Comparison of ENCODE assay signal across 8 cellular contexts in the genomic region with DNA sequence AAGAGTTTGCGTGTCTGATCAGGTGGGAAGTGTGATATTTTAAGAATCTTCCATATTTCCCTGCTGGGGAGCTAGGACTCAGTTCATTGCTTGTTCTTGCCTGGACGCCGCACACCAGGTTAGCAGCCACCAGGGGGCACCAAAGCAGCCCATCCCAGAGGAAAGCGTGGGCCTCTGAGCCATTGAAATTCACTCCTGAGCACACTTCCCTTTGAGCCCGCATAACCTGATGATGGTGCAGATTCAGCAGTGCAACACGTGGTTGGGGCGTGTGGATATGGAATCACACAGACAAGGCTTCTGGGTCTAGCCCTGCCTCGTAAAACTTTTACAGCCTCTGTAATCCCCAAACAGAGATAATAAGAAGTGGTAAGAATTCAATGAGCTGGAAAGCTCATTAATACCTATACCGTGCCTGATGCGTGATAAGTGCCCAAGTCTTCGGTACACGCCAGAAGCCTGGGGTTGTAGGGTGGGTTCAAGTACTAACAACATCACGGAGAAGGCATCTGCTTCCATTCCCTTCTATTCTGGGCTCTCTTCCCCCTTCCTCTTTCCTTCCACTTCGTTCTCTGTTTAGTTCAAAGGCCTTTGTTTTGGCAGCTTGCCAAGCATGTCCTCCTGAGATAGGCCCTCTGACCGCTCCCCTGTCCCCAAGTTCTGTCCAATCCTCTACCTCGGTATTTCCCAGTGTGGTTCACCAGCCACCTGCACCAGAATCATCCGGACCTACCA.
DNase-seq lines count a peak whose midpoint lies in the region; ATAC-seq and TF ChIP-seq lines count a peak whose summit lies in the region.

No MANE protein-coding gene starts in this region.

- H3K36me3 ChIP-seq in body of pancreas (replicated peaks in 1 of 2; ENCODE audit: insufficient read depth in 1 of 2, low read depth in 2 of 2) (no peaks in the 10 kb centered on the region), iPS-15b (ENCODE audit: control insufficient read depth, insufficient read depth, low read length) (no peaks in the 10 kb centered on the region), smooth muscle cell (ENCODE audit: low read depth) (no peaks in the 10 kb centered on the region)

- peak; percentile 81 for DNase-seq in A172 (ENCODE audit: low spot score)
- DNase-seq in NCI-H2029 (lab: John Stamatoyannopoulos, UW) = peak; percentile 79
- DNase-seq in UCSD-AML1 (lab: John Stamatoyannopoulos, UW; ENCODE audit: unreplicated experiment) = peak; percentile 67
- peak; percentile 89 to 91 (median 90) for DNase-seq in body of pancreas
- peak; percentile 47 for DNase-seq in smooth muscle cell (lab: John Stamatoyannopoulos, UW; ENCODE audit: unreplicated experiment)

- peak overlapping the region; percentile 5 for H3K4me2 ChIP-seq in smooth muscle cell

- no peaks in the 10 kb centered on the region for H4K20me1 ChIP-seq in smooth muscle cell (ENCODE audit: low read depth)

- H3K4me3 ChIP-seq in body of pancreas (no peak overlapping the region), iPS-15b (ENCODE audit: low read depth, low read length) (peak overlapping the region; percentile 6), smooth muscle cell (no peak overlapping the region)

- WGBS in body of pancreas, 2 donors = 28 to 31% methylated on average over 15 to 17 of the region's 17 CpGs
- 19% methylated on average over 17 of the region's 17 CpGs for WGBS in smooth muscle cell (ENCODE audit: low lambda C conversion rate)

- ATAC-seq in GM18508 (IDR thresholded peaks at IDR 0.05; ENCODE audit: insufficient read depth, unreplicated experiment) (peak; percentile 76), HG02981 (IDR thresholded peaks at IDR 0.05; ENCODE audit: unreplicated experiment) (peak; percentile 76), body of pancreas (peak; percentile 98)

- H3K9ac ChIP-seq in iPS-15b (ENCODE audit: low read depth, low read length) = no peak overlapping the region
- no peak overlapping the region for H3K9ac ChIP-seq in smooth muscle cell (ENCODE audit: low read depth)

- TF ChIP-seq CTCF in body of pancreas (IDR thresholded peaks at IDR 0.05) (peak; percentile 82 to 88 (median 84)), smooth muscle cell (IDR thresholded peaks at IDR 0.05; ENCODE audit: borderline replicate concordance, insufficient read depth, poor library complexity, severe bottlenecking) (peak; percentile 93)

- peak in 1 of 3 donors; percentile 14 for TF ChIP-seq POLR2A in body of pancreas (IDR thresholded peaks at IDR 0.05)

- H3K9me3 ChIP-seq in body of pancreas (no peaks in the 10 kb centered on the region), iPS-15b (ENCODE audit: control insufficient read depth, insufficient read depth, low read length) (no peaks in the 10 kb centered on the region), smooth muscle cell (replicated peaks; ENCODE audit: low read depth) (no peaks in the 10 kb centered on the region)

- peaks cover 12% of the 10 kb centered on the region for H3K4me1 ChIP-seq in body of pancreas
- peaks cover 3% of the 10 kb centered on the region for H3K4me1 ChIP-seq in iPS-15b (ENCODE audit: control insufficient read depth, insufficient read depth, low read length)
- H3K4me1 ChIP-seq in smooth muscle cell (ENCODE audit: low read depth) = peaks cover 5% of the 10 kb centered on the region

- peak overlapping the region in 3 of 4 donors; percentile 41 to 62 (median 42) for H3K27ac ChIP-seq in body of pancreas
- H3K27ac ChIP-seq in smooth muscle cell (ENCODE audit: low read depth) = no peak overlapping the region

- intact Hi-C loops in body of pancreas (cut with DNase I) = no loop called here

- peak overlapping the region; percentile 70 for H2AFZ ChIP-seq in smooth muscle cell (ENCODE audit: low read depth)

- no peaks in the 10 kb centered on the region for H3F3A ChIP-seq in smooth muscle cell (ENCODE audit: low read depth)

- no peaks in the 10 kb centered on the region for H3K79me2 ChIP-seq in smooth muscle cell (ENCODE audit: low read depth)

- H3K27me3 ChIP-seq in body of pancreas = no peaks in the 10 kb centered on the region
- no peaks in the 10 kb centered on the region for H3K27me3 ChIP-seq in iPS-15b (ENCODE audit: control insufficient read depth, insufficient read depth, low read length)
- peaks cover 33% of the 10 kb centered on the region for H3K27me3 ChIP-seq in smooth muscle cell (ENCODE audit: low read depth)
